Comparison of ENCODE assay signal across 9 cellular contexts in genomic region chr3:56894912-56895431, GRCh38.
DNase-seq lines count a peak whose midpoint lies in the region; ATAC-seq and TF ChIP-seq lines count a peak whose summit lies in the region.
"Had no signal": no experiment of that assay in that cellular context is flagged by ENCODE, and none has a peak within 500 bp of the region (broad histone marks: within the 10 kb centered on the region; RNA-seq: fewer than 3 reads in every experiment).

No MANE protein-coding gene starts in this region.

- no peaks in the 10 kb centered on the region for H3K9me3 Mint-ChIP-seq in activated T-cell treated with anti-CD3 and anti-CD28 coated beads, Interleukin-2, amount 50 U/mL, for 72 hours

- intact Hi-C loops in ascending aorta (cut with DNase I) = no loop called here

- H3K9me3 ChIP-seq in ascending aorta = no peaks in the 10 kb centered on the region

- no peaks in the 10 kb centered on the region for H3K27me3 ChIP-seq in ascending aorta

- no peaks in the 10 kb centered on the region for H3K27me3 Mint-ChIP-seq in activated T-cell treated with anti-CD3 and anti-CD28 coated beads, Interleukin-2, amount 50 U/mL, for 72 hours (ENCODE audit: low read depth)

- peaks cover 75% of the 10 kb centered on the region for H3K4me1 Mint-ChIP-seq in activated T-cell treated with anti-CD3 and anti-CD28 coated beads, Interleukin-2, amount 50 U/mL, for 72 hours (ENCODE audit: low read depth)

- DNase-seq in GM03348 (ENCODE audit: low spot score) (peak; percentile 76), medulla oblongata (ENCODE audit: extremely low spot score) (peak; percentile 89), amniotic stem cell (lab: John Stamatoyannopoulos, UW) (no peak), ascending aorta (ENCODE audit: low spot score in 2 of 2) (no peak)
- peak in 1 of 2 donors; percentile 47 for DNase-seq in activated T-cell treated with anti-CD3 and anti-CD28 coated beads, Interleukin-2, amount 50 U/mL, for 72 hours

- no peak for TF ChIP-seq CTCF in ascending aorta (IDR thresholded peaks at IDR 0.05)

- ATAC-seq in GM21576 (IDR thresholded peaks at IDR 0.05; ENCODE audit: unreplicated experiment) (peak; percentile 56), GM21825 (IDR thresholded peaks at IDR 0.05; ENCODE audit: unreplicated experiment) (no peak), HG03159 (IDR thresholded peaks at IDR 0.05; ENCODE audit: unreplicated experiment) (no peak)
- ATAC-seq in activated T-cell treated with anti-CD3 and anti-CD28 coated beads, Interleukin-2, amount 50 U/mL, for 72 hours (replicated peaks in 1 of 2) = peak; percentile 62 to 75

- H3K4me3 ChIP-seq in ascending aorta = no peak overlapping the region
- H3K4me3 ChIP-seq: skin epidermis had no signal

- no peak overlapping the region for H3K27ac Mint-ChIP-seq in activated T-cell treated with anti-CD3 and anti-CD28 coated beads, Interleukin-2, amount 50 U/mL, for 72 hours

- H3K4me3 Mint-ChIP-seq in activated T-cell treated with anti-CD3 and anti-CD28 coated beads, Interleukin-2, amount 50 U/mL, for 72 hours = peak overlapping the region; percentile 58 to 72

- H3K27ac ChIP-seq in ascending aorta = peak overlapping the region in 1 of 2 donors; percentile 31
- H3K27ac ChIP-seq: skin epidermis had no signal

- H3K4me1 ChIP-seq in ascending aorta = peaks cover 0 to 6% of the 10 kb centered on the region in 2 donors

- H3K36me3 Mint-ChIP-seq in activated T-cell treated with anti-CD3 and anti-CD28 coated beads, Interleukin-2, amount 50 U/mL, for 72 hours (ENCODE audit: insufficient read depth in 2 of 2) = peaks cover 0 to 2% of the 10 kb centered on the region in 2 donors

- no peaks in the 10 kb centered on the region for H3K36me3 ChIP-seq in ascending aorta

Comparison
In these comparisons a context has a peak if more than half of its experiments do, and no peak if none do; other contexts are left out.
1. DNase-seq: peak in GM03348 (single experiment) and medulla oblongata (single experiment); none in amniotic stem cell (single experiment) and ascending aorta (0 of 2).
2. ATAC-seq: peak in GM21576 (single experiment) and activated T-cell treated with anti-CD3 and anti-CD28 coated beads, Interleukin-2, amount 50 U/mL, for 72 hours (2 of 2); none in GM21825 (single experiment) and HG03159 (single experiment).